28 cellular contexts compared by ENCODE assay signal in the genomic region with DNA sequence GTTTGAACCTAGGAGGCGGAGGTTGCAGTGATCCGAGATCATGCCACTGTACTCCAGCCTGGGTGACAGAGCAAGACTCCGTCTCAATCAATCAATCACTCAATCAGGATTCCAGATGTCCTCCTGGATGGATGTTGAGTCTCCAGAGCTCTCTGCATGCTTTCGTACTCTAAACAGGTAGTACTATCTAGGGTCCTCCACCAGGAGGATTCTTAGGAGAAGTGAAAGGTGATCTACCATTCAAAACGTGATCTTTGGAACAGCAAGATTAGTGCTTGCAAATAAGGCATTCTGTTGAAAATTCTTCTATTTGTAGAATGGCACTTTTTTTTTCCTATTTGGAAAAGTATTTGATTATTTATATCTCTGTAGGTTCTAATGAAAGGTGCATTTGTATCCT.
"Had no signal": no experiment of that assay in that cellular context is flagged by ENCODE, and none has a peak within 500 bp of the region (broad histone marks: within the 10 kb centered on the region; RNA-seq: fewer than 3 reads in every experiment).

No MANE protein-coding gene starts in this region.

- H3K27me3 ChIP-seq: brain microvascular endothelial cell had no signal

- H3K4me3 Mint-ChIP-seq: activated CD4-positive, alpha-beta memory T cell treated with anti-CD3 and anti-CD28 coated beads, Interleukin-2, amount 10 ng/mL, durations not matched to agents 7 days and 5 days; activated naive CD8-positive, alpha-beta T cell treated with anti-CD3 and anti-CD28 coated beads for 36 hours; activated T-cell treated with anti-CD3 and anti-CD28 coated beads, Interleukin-2, amount 50 U/mL, for 72 hours; activated T-helper 17 cell treated with anti-CD3 and anti-CD28 coated beads, Interleukin-2, amount 50 U/mL, for 72 hours had no signal

- H3K27ac Mint-ChIP-seq: activated CD4-positive, alpha-beta memory T cell treated with anti-CD3 and anti-CD28 coated beads, Interleukin-2, amount 10 ng/mL, durations not matched to agents 7 days and 5 days; activated naive CD8-positive, alpha-beta T cell treated with anti-CD3 and anti-CD28 coated beads for 36 hours; activated T-cell treated with anti-CD3 and anti-CD28 coated beads, Interleukin-2, amount 50 U/mL, for 72 hours; activated T-helper 17 cell treated with anti-CD3 and anti-CD28 coated beads, Interleukin-2, amount 50 U/mL, for 72 hours had no signal

- H3K27me3 Mint-ChIP-seq: activated CD4-positive, alpha-beta memory T cell treated with anti-CD3 and anti-CD28 coated beads, Interleukin-2, amount 10 ng/mL, durations not matched to agents 7 days and 5 days; activated naive CD8-positive, alpha-beta T cell treated with anti-CD3 and anti-CD28 coated beads for 36 hours; activated T-helper 17 cell treated with anti-CD3 and anti-CD28 coated beads, Interleukin-2, amount 50 U/mL, for 72 hours had no signal

- H3K9me3 Mint-ChIP-seq: activated CD4-positive, alpha-beta memory T cell treated with anti-CD3 and anti-CD28 coated beads, Interleukin-2, amount 10 ng/mL, durations not matched to agents 7 days and 5 days; activated naive CD8-positive, alpha-beta T cell treated with anti-CD3 and anti-CD28 coated beads for 36 hours; activated T-cell treated with anti-CD3 and anti-CD28 coated beads, Interleukin-2, amount 50 U/mL, for 72 hours; activated T-helper 17 cell treated with anti-CD3 and anti-CD28 coated beads, Interleukin-2, amount 50 U/mL, for 72 hours had no signal

- H3K27ac ChIP-seq: brain microvascular endothelial cell, VCaP had no signal

- DNase-seq: activated CD4-positive, alpha-beta memory T cell treated with anti-CD3 and anti-CD28 coated beads, Interleukin-2, amount 10 ng/mL, durations not matched to agents 7 days and 5 days; activated CD4-positive, alpha-beta T cell treated with anti-CD3 and anti-CD28 coated beads for 1 hour; activated CD4-positive, alpha-beta T cell treated with anti-CD3 and anti-CD28 coated beads for 48 hours; activated CD4-positive, CD25-positive, alpha-beta regulatory T cell; activated CD8-positive, alpha-beta memory T cell treated with anti-CD3 and anti-CD28 coated beads for 24 hours; activated effector memory CD4-positive, alpha-beta T cell treated with anti-CD3 and anti-CD28 coated beads, Interleukin-2, amount 50 U/mL, for 16 hours; activated naive CD4-positive, alpha-beta T cell; activated naive CD4-positive, alpha-beta T cell treated with anti-CD3 and anti-CD28 coated beads, Interleukin-2, amount 50 U/mL, for 16 hours; activated naive CD8-positive, alpha-beta T cell treated with anti-CD3 and anti-CD28 coated beads for 36 hours; activated T-cell treated with anti-CD3 and anti-CD28 coated beads, Interleukin-2, amount 50 U/mL, for 1 hour; activated T-cell treated with anti-CD3 and anti-CD28 coated beads, Interleukin-2, amount 50 U/mL, for 72 hours; amniotic stem cell; aorta; brain microvascular endothelial cell; central memory CD4-positive, alpha-beta T cell; NCI-H1105; NCI-H1417 treated with DMSO at 0.1 percent for 48 hours; NCI-H187 treated with DMSO at 0.1 percent for 48 hours; NCI-H2081; NCI-H226; NCI-H446 treated with DMSO at 0.1 percent for 48 hours; NCI-H524 treated with DMSO at 0.1 percent for 48 hours; SHP77 treated with DMSO at 0.1 percent for 48 hours; T-helper 1 cell; T-helper 2 cell; T-helper 9 cell had no signal

- H3K4me1 Mint-ChIP-seq: activated CD4-positive, alpha-beta memory T cell treated with anti-CD3 and anti-CD28 coated beads, Interleukin-2, amount 10 ng/mL, durations not matched to agents 7 days and 5 days; activated naive CD8-positive, alpha-beta T cell treated with anti-CD3 and anti-CD28 coated beads for 36 hours; activated T-helper 17 cell treated with anti-CD3 and anti-CD28 coated beads, Interleukin-2, amount 50 U/mL, for 72 hours had no signal
